Comparison of ENCODE assay signal across 7 cellular contexts in genomic region chr18:73324187-73324831, GRCh38.
DNase-seq lines count a peak whose midpoint lies in the region; ATAC-seq, FAIRE-seq and TF ChIP-seq lines count a peak whose summit lies in the region.
"Not testable (repeated sequence)": the region's sequence is repeated elsewhere in the genome, so short reads cannot be mapped to it uniquely, and the experiment has no call there.

No MANE protein-coding gene starts in this region.

- H3K27me3 Mint-ChIP-seq in WTC11 (ENCODE audit: low read depth); type B pancreatic cell: not testable (repeated sequence)

- not testable (repeated sequence) for TF ChIP-seq CTCF in A549 (IDR thresholded peaks at IDR 0.05); D721Med (IDR thresholded peaks at IDR 0.05; ENCODE audit: insufficient read depth, missing control alignments); WTC11 (IDR thresholded peaks at IDR 0.05); epithelial cell of esophagus (IDR thresholded peaks at IDR 0.05; ENCODE audit: insufficient read depth, low read depth, low read length, missing control alignments); foreskin keratinocyte (conservative IDR thresholded peaks at IDR 0.05); type B pancreatic cell (conservative IDR thresholded peaks at IDR 0.05)

- H3K9me3 Mint-ChIP-seq in WTC11, type B pancreatic cell: not testable (repeated sequence)

- DNase-seq in A549 (ENCODE audit: low read depth in 1 of 2, low spot score in 1 of 2), result peak in 1 of 2 experiments; percentile 47
- DNase-seq in D721Med (ENCODE audit: insufficient read length, low spot score); WTC11 (ENCODE audit: low spot score); foreskin keratinocyte; type B pancreatic cell (ENCODE audit: extremely low spot score, unreplicated experiment): not testable (repeated sequence)
- DNase-seq in epithelial cell of esophagus (ENCODE audit: low read depth), result peak; percentile 1

- H3K27ac Mint-ChIP-seq in WTC11, result not testable (repeated sequence)
- H3K27ac Mint-ChIP-seq in type B pancreatic cell, result peak overlapping the region; percentile 89

- H3K27ac ChIP-seq in A549 (peak overlapping the region; percentile 67 to 72; a peak in 5 of 6 replicates), foreskin keratinocyte (peak overlapping the region; percentile 62)
- H3K27ac ChIP-seq in HUES6 (ENCODE audit: low read depth, low read length), result not testable (repeated sequence)

- not testable (repeated sequence) for H3K36me3 Mint-ChIP-seq in WTC11, type B pancreatic cell

- WGBS in A549 (ENCODE audit: missing lambda C conversion rate), result 20% methylated on average over 4 of the region's 5 CpGs

- not testable (repeated sequence) for H3K36me3 ChIP-seq in HUES6 (ENCODE audit: control insufficient read depth, insufficient read depth, low read length)

- TF ChIP-seq EP300 in A549 (IDR thresholded peaks at IDR 0.05), result not testable (repeated sequence)

- not testable (repeated sequence) for H3K4me1 ChIP-seq in A549, foreskin keratinocyte
- peaks cover 17% of the 10 kb centered on the region for H3K4me1 ChIP-seq in HUES6 (ENCODE audit: control insufficient read depth, insufficient read depth, low read length)

- peak in 1 of 2 experiments; percentile 71; a peak in 3 of 6 replicates for ATAC-seq in A549
- ATAC-seq in WTC11, foreskin keratinocyte: not testable (repeated sequence)

- not testable (repeated sequence) for H3K4me3 ChIP-seq in A549; epithelial cell of esophagus (ENCODE audit: low read length)
- peak overlapping the region; percentile 28; the same call in 1 of the 2 replicates for H3K4me3 ChIP-seq in HUES6 (ENCODE audit: low read depth, low read length)

- H3K27me3 ChIP-seq in HUES6 (ENCODE audit: control insufficient read depth, insufficient read depth, low read length); foreskin keratinocyte: not testable (repeated sequence)

- POLR2A ChIA-PET in A549 (lab: Yijun Ruan, JAX); WTC11 (lab: Charles Lee): not testable (repeated sequence)

- FAIRE-seq in A549 (lab: Jason Lieb, UNC), result not testable (repeated sequence)
- FAIRE-seq in D721Med (lab: Jason Lieb, UNC), result peak; percentile 32

- not testable (repeated sequence) for H3K9ac ChIP-seq in HUES6 (ENCODE audit: low read length)

- TF ChIP-seq POLR2A in A549 (IDR thresholded peaks at IDR 0.05; ENCODE audit: low read length), result not testable (repeated sequence)

- peaks cover 16% of the 10 kb centered on the region for H3K4me1 Mint-ChIP-seq in WTC11
- not testable (repeated sequence) for H3K4me1 Mint-ChIP-seq in type B pancreatic cell (ENCODE audit: unreplicated experiment)

- H3K9me3 ChIP-seq in A549; HUES6 (ENCODE audit: control insufficient read depth, insufficient read depth, low read depth, low read length): not testable (repeated sequence)

- peak overlapping the region; percentile 33; the same call in 1 of the 2 replicates for H3K4me3 Mint-ChIP-seq in WTC11
- not testable (repeated sequence) for H3K4me3 Mint-ChIP-seq in type B pancreatic cell

- CTCF ChIA-PET in A549 (lab: Yijun Ruan, JAX); WTC11 (lab: Charles Lee): not testable (repeated sequence)

- not testable (repeated sequence) for TF ChIP-seq RAD21 in A549 (conservative IDR thresholded peaks at IDR 0.05 in 1 of 2, IDR thresholded peaks at IDR 0.05 in 1 of 2)

- H3K4me2 ChIP-seq in A549, result peak overlapping the region; percentile 65
